ENCODE assay signal across 21 cellular contexts in genomic region chr1:209422281-209422680, GRCh38.
"Had no signal": no experiment of that assay in that cellular context is flagged by ENCODE, and none has a peak within 500 bp of the region (broad histone marks: within the 10 kb centered on the region; RNA-seq: fewer than 3 reads in every experiment).

No MANE protein-coding gene starts in this region.

- H3K4me3 Mint-ChIP-seq: naive thymus-derived CD8-positive, alpha-beta T cell; stimulated activated naive B cell treated with anti-CD40 and anti-IgM and Interleukin-4, amounts not matched to agents 10 μg/mL and 1 μg/mL and 100 μg/mL, for 72 hours had no signal

- H3K9me3 ChIP-seq: heart left ventricle, tibial artery had no signal

- H3K36me3 Mint-ChIP-seq: naive thymus-derived CD8-positive, alpha-beta T cell; stimulated activated naive B cell treated with anti-CD40 and anti-IgM and Interleukin-4, amounts not matched to agents 10 μg/mL and 1 μg/mL and 100 μg/mL, for 72 hours had no signal

- H3K9me3 Mint-ChIP-seq: stimulated activated naive B cell treated with anti-CD40 and anti-IgM and Interleukin-4, amounts not matched to agents 10 μg/mL and 1 μg/mL and 100 μg/mL, for 72 hours had no signal

- FAIRE-seq: astrocyte, bronchial epithelial cell, endothelial cell of umbilical vein had no signal

- H3K36me3 ChIP-seq: heart left ventricle, tibial artery had no signal

- H3K27me3 ChIP-seq: heart left ventricle had no signal

- H3K4me1 ChIP-seq: heart left ventricle, tibial artery had no signal

- DNase-seq: activated CD4-positive, alpha-beta T cell treated with anti-CD3 and anti-CD28 coated beads, Interleukin-2, amount 50 U/mL, for 1 hour; activated CD4-positive, CD25-positive, alpha-beta regulatory T cell treated with anti-CD3 and anti-CD28 coated beads, Interleukin-2, amount 50 U/mL, for 72 hours; activated CD8-positive, alpha-beta memory T cell treated with anti-CD3 and anti-CD28 coated beads, Interleukin-2, amount 50 U/mL, for 48 hours; activated effector memory CD4-positive, alpha-beta T cell treated with Interleukin-2 at 50 U/mL for 16 hours; activated naive CD4-positive, alpha-beta T cell treated with anti-CD3 and anti-CD28 coated beads, Interleukin-2, amount 50 U/mL, for 16 hours; activated T-cell treated with anti-CD3 and anti-CD28 coated beads, Interleukin-2, amount 50 U/mL, for 48 hours; dermis blood vessel endothelial cell; effector memory CD4-positive, alpha-beta T cell; foreskin melanocyte; heart left ventricle; kidney glomerular epithelial cell; mesendoderm; naive thymus-derived CD8-positive, alpha-beta T cell; stimulated activated naive B cell treated with anti-CD40 and anti-IgM and Interleukin-4, amounts not matched to agents 10 μg/mL and 1 μg/mL and 100 μg/mL, for 72 hours; SW 1271; T-helper 2 cell; tibial artery had no signal

- ATAC-seq: naive thymus-derived CD8-positive, alpha-beta T cell; stimulated activated naive B cell treated with anti-CD40 and anti-IgM and Interleukin-4, amounts not matched to agents 10 μg/mL and 1 μg/mL and 100 μg/mL, for 72 hours had no signal

- H3K4me3 ChIP-seq: heart left ventricle, tibial artery had no signal

- H3K4me1 Mint-ChIP-seq: stimulated activated naive B cell treated with anti-CD40 and anti-IgM and Interleukin-4, amounts not matched to agents 10 μg/mL and 1 μg/mL and 100 μg/mL, for 72 hours had no signal

- H3K27ac Mint-ChIP-seq: naive thymus-derived CD8-positive, alpha-beta T cell; stimulated activated naive B cell treated with anti-CD40 and anti-IgM and Interleukin-4, amounts not matched to agents 10 μg/mL and 1 μg/mL and 100 μg/mL, for 72 hours had no signal

- H3K27ac ChIP-seq: heart left ventricle, tibial artery, VCaP had no signal
